10 cellular contexts compared by ENCODE assay signal in the genomic region with DNA sequence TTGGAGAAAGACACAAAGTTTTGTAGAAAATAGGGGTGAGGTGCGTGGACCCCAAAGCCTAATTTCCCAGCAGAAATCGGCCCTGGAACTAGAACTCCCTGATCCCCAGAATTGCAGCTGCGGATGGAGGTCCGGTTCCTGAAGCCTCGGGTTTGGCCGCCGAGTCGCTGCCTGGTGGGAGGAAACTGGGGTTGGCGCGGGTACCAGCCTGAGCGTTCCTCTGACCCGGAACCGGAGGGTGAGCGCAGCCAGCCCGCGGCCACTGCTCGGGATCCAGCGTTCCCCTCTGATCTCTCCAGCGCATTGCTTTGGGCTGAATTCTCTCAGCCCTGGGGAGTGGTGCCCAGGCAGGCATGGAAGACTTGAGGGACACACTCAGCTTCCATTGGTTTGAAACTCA. TPM values are rescaled to one million over a fixed set of nuclear protein-coding genes. Genes with fewer than 3 reads are reported as not detected.
DNase-seq lines count a peak whose midpoint lies in the region; ATAC-seq and TF ChIP-seq lines count a peak whose summit lies in the region.
"Had no signal": no experiment of that assay in that cellular context is flagged by ENCODE, and none has a peak within 500 bp of the region (broad histone marks: within the 10 kb centered on the region; RNA-seq: fewer than 3 reads in every experiment).

No MANE protein-coding gene starts in this region.

- H2BK120ac ChIP-seq in mesendoderm (ENCODE audit: low read depth, low read length) = no peak overlapping the region

- no peaks in the 10 kb centered on the region for H3K79me1 ChIP-seq in mesendoderm (ENCODE audit: low read length)

- H3K4me2 ChIP-seq in mesendoderm (ENCODE audit: low read length) = peak overlapping the region; percentile 54

- no peak overlapping the region for H2AK5ac ChIP-seq in mesendoderm (ENCODE audit: low read length)

- TF ChIP-seq CTCF in heart left ventricle (IDR thresholded peaks at IDR 0.05) (no peak), upper lobe of right lung (IDR thresholded peaks at IDR 0.05) (no peak), GM10248 (IDR thresholded peaks at IDR 0.05; ENCODE audit: control extremely low read depth, extremely low read depth, low read depth, missing control alignments) (no peak)

- H3K4me1 ChIP-seq in heart left ventricle (peaks cover 0 to 22% (median 15%) of the 10 kb centered on the region in 12 donors), mesendoderm (ENCODE audit: control insufficient read depth, low read depth, low read length) (no peaks in the 10 kb centered on the region), upper lobe of right lung (peaks cover 13% of the 10 kb centered on the region)

- DNase-seq in heart left ventricle = no peak
- DNase-seq in left ventricle myocardium superior = no peak
- DNase-seq in mesendoderm = peak; percentile 40
- DNase-seq in upper lobe of right lung = no peak
- no peak for DNase-seq in GM10248 (ENCODE audit: extremely low spot score)
- DNase-seq in SKM-1 treated with dmso at 0.1 percent for 144 hours (lab: John Stamatoyannopoulos, UW; ENCODE audit: unreplicated experiment) = no peak
- DNase-seq in NCI-H1092 treated with DMSO at 0.1 percent for 48 hours (lab: John Stamatoyannopoulos, UW) = no peak
- DNase-seq: activated effector memory CD4-positive, alpha-beta T cell treated with Interleukin-2 at 50 U/mL for 16 hours had no signal

- no peaks in the 10 kb centered on the region for H3K79me2 ChIP-seq in mesendoderm (ENCODE audit: control insufficient read depth, insufficient read depth, low read length)

- H4K5ac ChIP-seq in mesendoderm (ENCODE audit: low read length) = no peak overlapping the region

- H4K8ac ChIP-seq in mesendoderm (ENCODE audit: low read depth, low read length) = no peak overlapping the region

- CTCF ChIA-PET in GM10248 (lab: Yijun Ruan, JAX) = interaction anchor here (0.9 kb wide), 1 partner anchor 293 kb away, joined by 3 read pairs; no protein-coding TSS in a partner anchor

- H2BK15ac ChIP-seq in mesendoderm (replicated peaks; ENCODE audit: low read depth) = no peak overlapping the region

- ATAC-seq in heart left ventricle (no peak), left ventricle myocardium superior (no peak), upper lobe of right lung (peak; percentile 40)
- ATAC-seq: left colon had no signal

- H3K27me3 ChIP-seq in heart left ventricle = peaks cover 5 to 72% (median 41%) of the 10 kb centered on the region in 9 donors
- H3K27me3 ChIP-seq in mesendoderm (ENCODE audit: insufficient read depth, low read length, poor library complexity) = no peaks in the 10 kb centered on the region
- H3K27me3 ChIP-seq in upper lobe of right lung = peaks cover 30% of the 10 kb centered on the region

- 0 to 8% (median 6%) methylated on average over 2 to 19 of the region's 19 CpGs for WGBS in heart left ventricle, 4 donors
- no CpG with 5 or more reads among the region's 19 CpGs for WGBS in mesendoderm (ENCODE audit: extremely low coverage, insufficient coverage, low lambda C conversion rate)

- H3K9me3 ChIP-seq in heart left ventricle (no peaks in the 10 kb centered on the region), upper lobe of right lung (no peaks in the 10 kb centered on the region)

- intact Hi-C loops in heart left ventricle (cut with DNase I) = no loop called here
- intact Hi-C loops in left ventricle myocardium superior (cut with micrococcal nuclease) = no loop called here
- intact Hi-C loops in upper lobe of right lung (cut with DNase I) = no loop called here

- no peak overlapping the region for H3K27ac ChIP-seq in heart left ventricle
- H3K27ac ChIP-seq in cingulate gyrus (ENCODE audit: low read depth, low read length) = peak overlapping the region; percentile 19
- H3K27ac ChIP-seq in mesendoderm (ENCODE audit: low read depth, low read length) = no peak overlapping the region
- no peak overlapping the region for H3K27ac ChIP-seq in upper lobe of right lung

- no peak for TF ChIP-seq POLR2A in heart left ventricle (IDR thresholded peaks at IDR 0.05)

- H3K18ac ChIP-seq in mesendoderm (ENCODE audit: low read length) = peak overlapping the region; percentile 36

- POLR2A ChIA-PET in GM10248 (lab: Yijun Ruan, JAX) = no interaction called here

- no peak overlapping the region for H3K4ac ChIP-seq in mesendoderm (ENCODE audit: low read depth, low read length)

- H3K4me3 ChIP-seq in heart left ventricle = peak overlapping the region in 8 of 12 donors; percentile 41 to 59 (median 48)
- H3K4me3 ChIP-seq in mesendoderm (ENCODE audit: low read length) = peak overlapping the region; percentile 76
- peak overlapping the region; percentile 52 for H3K4me3 ChIP-seq in upper lobe of right lung

- peak overlapping the region; percentile 86 for H3K9ac ChIP-seq in mesendoderm (ENCODE audit: low read length)

- no peak overlapping the region for H2BK5ac ChIP-seq in mesendoderm (ENCODE audit: low read length)

- H3K36me3 ChIP-seq in heart left ventricle (no peaks in the 10 kb centered on the region), mesendoderm (ENCODE audit: control insufficient read depth, insufficient read depth, low read length) (no peaks in the 10 kb centered on the region), upper lobe of right lung (no peaks in the 10 kb centered on the region)

- no peak overlapping the region for H3K23ac ChIP-seq in mesendoderm (ENCODE audit: low read length)

- H3K56ac ChIP-seq in mesendoderm (ENCODE audit: low read length) = peak overlapping the region; percentile 91

RNA-seq across cellular contexts. Expression of a gene that starts 1.6 kb away (rescaled TPM):
- total RNA-seq in heart left ventricle = under 1 TPM in 7 of 9 donors, not detected in 2; 0.14 to 0.83 (median 0.57) TPM
- under 1 TPM; 0.18 to 0.23 TPM for polyA plus RNA-seq in heart left ventricle
- 0.62 TPM for total RNA-seq in left ventricle myocardium superior
- polyA plus RNA-seq in mesendoderm (2013, experiment 1 of 2) = 6.3 TPM
- polyA plus RNA-seq in mesendoderm (2013, experiment 2 of 2) = 6.1 TPM
- 23.1 TPM for total RNA-seq in upper lobe of right lung

Comparison
In these comparisons a context has a peak if more than half of its experiments do, and no peak if none do; other contexts are left out.
1. RNA of a gene that starts 1.6 kb away (total RNA-seq): 23.1 TPM in upper lobe of right lung (single experiment); 0.62 TPM in left ventricle myocardium superior (single experiment) and 0.14 to 0.83 TPM in heart left ventricle; every median in the first group is over 10 times any median in the second.
2. Peak in every context shown above with its lines, with median percentiles within 50 percentile points of each other: H3K4me3 ChIP-seq.